In the genomic region with DNA sequence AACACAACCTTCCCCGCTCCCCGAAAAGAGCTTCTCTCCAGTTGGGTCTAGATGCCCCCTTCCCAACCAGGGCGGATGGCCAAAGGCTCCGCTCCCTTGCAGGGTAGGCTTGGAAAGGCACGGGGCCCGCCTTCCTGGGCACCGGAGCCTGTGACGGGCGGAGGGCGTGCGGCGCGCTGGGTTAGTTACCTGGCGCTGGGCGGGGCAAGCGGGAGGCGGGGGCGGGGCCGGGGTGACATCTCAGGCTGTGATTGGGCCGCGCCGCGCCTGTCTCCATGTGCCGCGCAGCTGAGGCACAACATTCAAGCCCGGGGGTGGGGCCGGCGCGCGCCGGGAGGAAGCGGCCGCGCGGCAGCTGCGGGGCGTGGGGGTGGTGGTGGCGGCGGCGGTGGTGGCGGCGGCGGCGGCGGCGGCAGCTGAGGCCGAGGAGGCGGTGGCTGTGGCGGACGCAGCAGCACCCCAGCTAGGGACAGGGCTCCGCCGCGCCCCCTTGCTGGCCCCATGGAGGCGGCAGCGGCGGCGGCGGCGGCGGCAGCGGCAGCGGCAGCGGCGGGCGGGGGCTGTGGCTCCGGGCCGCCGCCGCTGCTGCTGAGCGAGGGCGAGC, we compare ENCODE assay signal across 9 cellular contexts. TPM values are rescaled to one million over a fixed set of nuclear protein-coding genes. Genes with fewer than 3 reads are reported as not detected.
DNase-seq lines count a peak whose midpoint lies in the region; ATAC-seq and TF ChIP-seq lines count a peak whose summit lies in the region.
"Had no signal": no experiment of that assay in that cellular context is flagged by ENCODE, and none has a peak within 500 bp of the region (broad histone marks: within the 10 kb centered on the region; RNA-seq: fewer than 3 reads in every experiment).

Gene REPS2, plus strand, starts transcription at position 298 of the 604 bp plus-strand sequence. Its CDS starts 204 bp downstream, at position 502.

- peaks cover 14% of the 10 kb centered on the region for H3K4me1 ChIP-seq in OCI-LY3 (ENCODE audit: low read length)

- H3K36me3 ChIP-seq in OCI-LY3 (replicated peaks; ENCODE audit: low read depth, low read length) = no peaks in the 10 kb centered on the region

- H3K4me2 ChIP-seq in OCI-LY3 (ENCODE audit: low read length) = peak within 1 kb of the TSS; percentile 97

- no peaks in the 10 kb centered on the region for H3K9me3 ChIP-seq in OCI-LY3 (ENCODE audit: insufficient read depth, low read length)

- no peaks in the 10 kb centered on the region for H3K79me2 ChIP-seq in OCI-LY3 (ENCODE audit: low read length)

- peak; percentile 14 for DNase-seq in CMK (ENCODE audit: low read depth)
- DNase-seq in HT1080 (ENCODE audit: low read depth) = peak; percentile 11
- DNase-seq in activated T-cell treated with anti-CD3 and anti-CD28 coated beads for 48 hours (ENCODE audit: low read depth) = peak; percentile 63
- no peak for DNase-seq in epithelial cell of proximal tubule (ENCODE audit: low read depth)
- peak; percentile 85 for DNase-seq in mucosa of gallbladder (ENCODE audit: low spot score)
- DNase-seq in stimulated activated CD8-positive, alpha-beta memory T cell treated with anti-CD3 and anti-CD28 coated beads, Interleukin-4, amount 100 ng/mL, for 1 hour (ENCODE audit: low read depth in 2 of 2, low spot score in 1 of 2) = peak; percentile 28 to 43

- H4K20me1 ChIP-seq in OCI-LY3 (ENCODE audit: insufficient read depth, low read length) = peaks cover 4% of the 10 kb centered on the region; the same call in 1 of the 2 replicates

- ATAC-seq in GM21381 (IDR thresholded peaks at IDR 0.05; ENCODE audit: unreplicated experiment) = peak; percentile 95

- H3K9ac ChIP-seq in OCI-LY3 (ENCODE audit: low read length) = peak within 1 kb of the TSS; percentile 48

- TF ChIP-seq CTCF in OCI-LY3 (IDR thresholded peaks at IDR 0.05; ENCODE audit: low read depth, low read length) (no peak), epithelial cell of proximal tubule (conservative IDR thresholded peaks at IDR 0.05; ENCODE audit: low read depth, low read length) (no peak)

- no peak within 1 kb of the TSS for H3K27ac ChIP-seq in OCI-LY3 (ENCODE audit: low read length)

- H2AFZ ChIP-seq in OCI-LY3 (ENCODE audit: low read depth, low read length) = peak within 1 kb of the TSS; percentile 91

- H3K27me3 ChIP-seq in OCI-LY3 (ENCODE audit: low read depth, low read length) = peaks cover 13% of the 10 kb centered on the region

- H3K4me3 ChIP-seq in OCI-LY3 (ENCODE audit: low read length) (peak within 1 kb of the TSS; percentile 86), epithelial cell of proximal tubule (ENCODE audit: low read depth, low read length) (peak within 1 kb of the TSS; percentile 55)

RNA-seq across cellular contexts. Expression of gene REPS2, which starts in this region (rescaled TPM):
- 1.9 and 2.4 TPM in 2 replicates for total RNA-seq in HT1080 (2014; rRNA removed; shearing (Covaris generic))
- 1.1 and 2.4 TPM in 2 replicates for polyA plus RNA-seq in HT1080 (2015; cell fraction: cytosol; rRNA removed)
- polyA plus RNA-seq in HT1080 (2015; cell fraction: nucleus; rRNA removed) = 0.38 and 0.61 TPM in 2 replicates
- 0.72 and 1.7 TPM in 2 replicates for total RNA-seq in epithelial cell of proximal tubule
- total RNA-seq in mucosa of gallbladder = 17.9 TPM
- total RNA-seq: T-helper 2 cell treated with Interferon-gamma antibody and Interleukin-4, amounts not matched to agents 100 ng/mL and 5 ng/mL, for 36 hours had no signal
